In genomic region chr2:215280326-215280725, GRCh38 we compare ENCODE assay signal across 16 cellular contexts. TPM values are rescaled to one million over a fixed set of nuclear protein-coding genes. Genes with fewer than 3 reads are reported as not detected.
DNase-seq lines count a peak whose midpoint lies in the region; ATAC-seq and TF ChIP-seq lines count a peak whose summit lies in the region.
"Had no signal": no experiment of that assay in that cellular context is flagged by ENCODE, and none has a peak within 500 bp of the region (broad histone marks: within the 10 kb centered on the region; RNA-seq: fewer than 3 reads in every experiment).

No MANE protein-coding gene starts in this region.

- ATAC-seq in GM18511 (IDR thresholded peaks at IDR 0.05; ENCODE audit: unreplicated experiment) (peak; percentile 82), GM21786 (IDR thresholded peaks at IDR 0.05; ENCODE audit: unreplicated experiment) (peak; percentile 67)
- ATAC-seq: activated naive CD8-positive, alpha-beta T cell treated with anti-CD3 and anti-CD28 coated beads, Interleukin-2, amount 50 U/mL, for 24 hours; stimulated activated naive CD8-positive, alpha-beta T cell treated with anti-CD3 and anti-CD28 coated beads, Interleukin-15, amount 100 ng/mL, for 72 hours had no signal

- no peak overlapping the region for H3K27ac Mint-ChIP-seq in CD4-positive, alpha-beta memory T cell
- H3K27ac Mint-ChIP-seq: activated B cell treated with CpG ODN at 0.5 μM for 24 hours; activated naive CD8-positive, alpha-beta T cell treated with anti-CD3 and anti-CD28 coated beads, Interleukin-2, amount 50 U/mL, for 24 hours; IgD-negative memory B cell; stimulated activated naive CD8-positive, alpha-beta T cell treated with anti-CD3 and anti-CD28 coated beads, Interleukin-15, amount 100 ng/mL, for 72 hours had no signal

- no peaks in the 10 kb centered on the region for H3K4me1 Mint-ChIP-seq in CD4-positive, alpha-beta memory T cell
- H3K4me1 Mint-ChIP-seq: IgD-negative memory B cell; stimulated activated naive CD8-positive, alpha-beta T cell treated with anti-CD3 and anti-CD28 coated beads, Interleukin-15, amount 100 ng/mL, for 72 hours had no signal

- H3K36me3 ChIP-seq in kidney epithelial cell (ENCODE audit: control insufficient read depth, insufficient read depth, low read length) (no peaks in the 10 kb centered on the region), colonic mucosa (no peaks in the 10 kb centered on the region), SJCRH30 (no peaks in the 10 kb centered on the region), mesendoderm (ENCODE audit: control insufficient read depth, insufficient read depth, low read length) (no peaks in the 10 kb centered on the region)
- H3K36me3 ChIP-seq in CD4-positive, alpha-beta memory T cell (ENCODE audit: insufficient read depth, low read length): no peaks in the 10 kb centered on the region

- no peaks in the 10 kb centered on the region for H3K9me3 Mint-ChIP-seq in CD4-positive, alpha-beta memory T cell
- H3K9me3 Mint-ChIP-seq: activated B cell treated with CpG ODN at 0.5 μM for 24 hours; activated naive CD8-positive, alpha-beta T cell treated with anti-CD3 and anti-CD28 coated beads, Interleukin-2, amount 50 U/mL, for 24 hours; IgD-negative memory B cell; stimulated activated naive CD8-positive, alpha-beta T cell treated with anti-CD3 and anti-CD28 coated beads, Interleukin-15, amount 100 ng/mL, for 72 hours had no signal

- no peak overlapping the region for H3K4me2 ChIP-seq in mesendoderm (ENCODE audit: low read length)

- H3K4me3 Mint-ChIP-seq in CD4-positive, alpha-beta memory T cell: no peak overlapping the region
- H3K4me3 Mint-ChIP-seq: activated B cell treated with CpG ODN at 0.5 μM for 24 hours; activated naive CD8-positive, alpha-beta T cell treated with anti-CD3 and anti-CD28 coated beads, Interleukin-2, amount 50 U/mL, for 24 hours; IgD-negative memory B cell; stimulated activated naive CD8-positive, alpha-beta T cell treated with anti-CD3 and anti-CD28 coated beads, Interleukin-15, amount 100 ng/mL, for 72 hours had no signal

- no peak overlapping the region for H4K5ac ChIP-seq in mesendoderm (ENCODE audit: low read length)

- H3K9me3 ChIP-seq in colonic mucosa (no peaks in the 10 kb centered on the region), SJCRH30 (replicated peaks) (no peaks in the 10 kb centered on the region)
- H3K9me3 ChIP-seq in CD4-positive, alpha-beta memory T cell (ENCODE audit: control insufficient read depth in 1 of 2, low read length in 2 of 2): no peaks in the 10 kb centered on the region

- H2BK15ac ChIP-seq in mesendoderm (replicated peaks; ENCODE audit: low read depth): no peak overlapping the region

- H3K79me2 ChIP-seq in mesendoderm (ENCODE audit: control insufficient read depth, insufficient read depth, low read length): no peaks in the 10 kb centered on the region

- no peak overlapping the region for H3K4ac ChIP-seq in mesendoderm (ENCODE audit: low read depth, low read length)

- no peak overlapping the region for H3K9ac ChIP-seq in colonic mucosa (ENCODE audit: low read depth in 2 of 2, low read length in 2 of 2)
- no peak overlapping the region for H3K9ac ChIP-seq in mesendoderm (ENCODE audit: low read length)

- peaks cover 5% of the 10 kb centered on the region in 2 donors for H3K27me3 Mint-ChIP-seq in CD4-positive, alpha-beta memory T cell
- H3K27me3 Mint-ChIP-seq: activated naive CD8-positive, alpha-beta T cell treated with anti-CD3 and anti-CD28 coated beads, Interleukin-2, amount 50 U/mL, for 24 hours; stimulated activated naive CD8-positive, alpha-beta T cell treated with anti-CD3 and anti-CD28 coated beads, Interleukin-15, amount 100 ng/mL, for 72 hours had no signal

- H2BK5ac ChIP-seq in mesendoderm (ENCODE audit: low read length): no peak overlapping the region

- DNase-seq in HK-2 (ENCODE audit: unreplicated experiment): peak; percentile 21
- peak; percentile 4 for DNase-seq in kidney epithelial cell (ENCODE audit: low read depth)
- DNase-seq in colonic mucosa: no peak
- no peak for DNase-seq in CD4-positive, alpha-beta memory T cell
- DNase-seq in SJCRH30: no peak
- DNase-seq in mesendoderm: no peak
- DNase-seq: activated B cell treated with CpG ODN at 0.5 μM for 24 hours; activated naive CD8-positive, alpha-beta T cell treated with anti-CD3 and anti-CD28 coated beads, Interleukin-2, amount 50 U/mL, for 24 hours; foreskin melanocyte; GF-D8; NCI-H2029; stimulated activated CD4-positive, alpha-beta T cell treated with anti-CD3 and anti-CD28 coated beads, Interleukin-4, amount 100 ng/mL, for 24 hours; stimulated activated naive CD8-positive, alpha-beta T cell treated with anti-CD3 and anti-CD28 coated beads, Interleukin-15, amount 100 ng/mL, for 72 hours had no signal

- H3K36me3 Mint-ChIP-seq in CD4-positive, alpha-beta memory T cell: no peaks in the 10 kb centered on the region
- H3K36me3 Mint-ChIP-seq: IgD-negative memory B cell had no signal

- no peak overlapping the region for H2AK5ac ChIP-seq in mesendoderm (ENCODE audit: low read length)

- H3K4me3 ChIP-seq in kidney epithelial cell (ENCODE audit: low read depth, low read length) (no peak overlapping the region), colonic mucosa (no peak overlapping the region), SJCRH30 (no peak overlapping the region), mesendoderm (ENCODE audit: low read length) (no peak overlapping the region)
- no peak overlapping the region for H3K4me3 ChIP-seq in CD4-positive, alpha-beta memory T cell (ENCODE audit: low read length in 2 of 2)

- no peak overlapping the region for H3K23ac ChIP-seq in mesendoderm (ENCODE audit: low read length)

- POLR2A ChIA-PET in CD4-positive, alpha-beta memory T cell (lab: Charles Lee; ENCODE audit: partially characterized antibody): no interaction called here

- no peaks in the 10 kb centered on the region for H3K4me1 ChIP-seq in colonic mucosa
- H3K4me1 ChIP-seq in CD4-positive, alpha-beta memory T cell (ENCODE audit: insufficient read depth, low read length): no peaks in the 10 kb centered on the region
- no peaks in the 10 kb centered on the region for H3K4me1 ChIP-seq in SJCRH30
- no peaks in the 10 kb centered on the region for H3K4me1 ChIP-seq in mesendoderm (ENCODE audit: control insufficient read depth, low read depth, low read length)

- no peak overlapping the region for H3K56ac ChIP-seq in mesendoderm (ENCODE audit: low read length)

- H3K18ac ChIP-seq in mesendoderm (ENCODE audit: low read length): no peak overlapping the region

- no peak overlapping the region for H4K8ac ChIP-seq in mesendoderm (ENCODE audit: low read depth, low read length)

- intact Hi-C loops in colonic mucosa (cut with DNase I): no loop called here
- intact Hi-C loops in CD4-positive, alpha-beta memory T cell (cut with micrococcal nuclease): no loop called here

- H3K27ac ChIP-seq in colonic mucosa (no peak overlapping the region), SJCRH30 (no peak overlapping the region), mesendoderm (ENCODE audit: low read depth, low read length) (no peak overlapping the region)
- H3K27ac ChIP-seq in CD4-positive, alpha-beta memory T cell (ENCODE audit: low read depth, low read length): no peak overlapping the region

- H3K79me1 ChIP-seq in mesendoderm (ENCODE audit: low read length): no peaks in the 10 kb centered on the region

- no peak overlapping the region for H2BK120ac ChIP-seq in mesendoderm (ENCODE audit: low read depth, low read length)

- TF ChIP-seq CTCF in kidney epithelial cell (IDR thresholded peaks at IDR 0.05; ENCODE audit: insufficient read depth, low read length, poor library complexity, severe bottlenecking) (no peak), colonic mucosa (IDR thresholded peaks at IDR 0.05) (no peak)

- CTCF ChIA-PET in CD4-positive, alpha-beta memory T cell (lab: Charles Lee; ENCODE audit: partially characterized antibody): interaction anchor here (1.0 kb wide), 1 partner anchor 11 kb away, joined by 4 read pairs; no protein-coding TSS in a partner anchor

- no peaks in the 10 kb centered on the region for H3K27me3 ChIP-seq in kidney epithelial cell (ENCODE audit: control insufficient read depth, insufficient read depth, low read length)
- no peaks in the 10 kb centered on the region for H3K27me3 ChIP-seq in colonic mucosa
- no peaks in the 10 kb centered on the region for H3K27me3 ChIP-seq in CD4-positive, alpha-beta memory T cell (ENCODE audit: insufficient read depth, low read length)
- H3K27me3 ChIP-seq in SJCRH30: no peaks in the 10 kb centered on the region
- H3K27me3 ChIP-seq in mesendoderm (ENCODE audit: insufficient read depth, low read length, poor library complexity): no peaks in the 10 kb centered on the region

RNA-seq across cellular contexts. Expression of gene ATIC, which starts 31.5 kb away (rescaled TPM):
- total RNA-seq in kidney epithelial cell (75.2 and 81.6 TPM in 2 replicates), colonic mucosa (100 to 1,000 TPM in 1 of 2 donors, 10 to 100 TPM in 1; 68.8 to 148 TPM)
- total RNA-seq in CD4-positive, alpha-beta memory T cell: 10 to 100 TPM; 85.1 to 87.1 TPM
- polyA plus RNA-seq in CD4-positive, alpha-beta memory T cell: 100 to 1,000 TPM; 162 to 187 TPM
- total RNA-seq in SJCRH30 (2014; rRNA removed; shearing (Covaris generic)): 48.2 and 50.7 TPM in 2 replicates
- polyA plus RNA-seq in mesendoderm (2013, experiment 1 of 2): 652 TPM
- polyA plus RNA-seq in mesendoderm (2013, experiment 2 of 2): 630 TPM

Comparison
In these comparisons a context has a peak if more than half of its experiments do, and no peak if none do; other contexts are left out.
1. DNase-seq: peak in HK-2 (single experiment) and kidney epithelial cell (single experiment); none in colonic mucosa (single experiment), CD4-positive, alpha-beta memory T cell (0 of 5), SJCRH30 (0 of 2) and mesendoderm (single experiment).